In genomic region chr1:40185951-40186864, GRCh38 we compare ENCODE assay signal across 9 cellular contexts. TPM values are rescaled to one million over a fixed set of nuclear protein-coding genes. Genes with fewer than 3 reads are reported as not detected.
A peak's percentile ranks its signal among the peaks of the same experiment; 100 is the strongest.
DNase-seq lines count a peak whose midpoint lies in the region; ATAC-seq and TF ChIP-seq lines count a peak whose summit lies in the region.
"Had no signal": no experiment of that assay in that cellular context is flagged by ENCODE, and none has a peak within 500 bp of the region (broad histone marks: within the 10 kb centered on the region; RNA-seq: fewer than 3 reads in every experiment).

No MANE protein-coding gene starts in this region.

- peak; percentile 93 for ATAC-seq in GM18517 (IDR thresholded peaks at IDR 0.05; ENCODE audit: unreplicated experiment)
- peak; percentile 94 for ATAC-seq in HG02623 (IDR thresholded peaks at IDR 0.05; ENCODE audit: unreplicated experiment)
- no peak for ATAC-seq in Right ventricle myocardium superior (ENCODE audit: poor library complexity)

- H3K27ac ChIP-seq in OCI-LY1 (ENCODE audit: low read depth, low read length, poor library complexity, severe bottlenecking) (peak overlapping the region; percentile 59), brain microvascular endothelial cell (no peak overlapping the region)
- H3K27ac ChIP-seq: SJCRH30 had no signal

- no peak overlapping the region for H3K4me2 ChIP-seq in OCI-LY1 (ENCODE audit: low read length)

- in situ Hi-C loops in brain microvascular endothelial cell (cut with HindIII; ENCODE audit: low pct_ligation_motif_present, low sequenced_read_pairs), result no loop called here

- H3K36me3 ChIP-seq in OCI-LY1 (ENCODE audit: insufficient read depth, low read length) (peaks cover 27% of the 10 kb centered on the region), brain microvascular endothelial cell (replicated peaks) (peaks cover 4% of the 10 kb centered on the region)

- H4K20me1 ChIP-seq in OCI-LY1 (ENCODE audit: insufficient read depth, low read length), result peaks cover 2% of the 10 kb centered on the region; the same call in 1 of the 2 replicates

- H2AFZ ChIP-seq in OCI-LY1 (ENCODE audit: low read length), result no peak overlapping the region

- H3K9me2 ChIP-seq in OCI-LY1 (ENCODE audit: low read depth, low read length), result no peaks in the 10 kb centered on the region

- no peak for TF ChIP-seq CTCF in OCI-LY1 (IDR thresholded peaks at IDR 0.05; ENCODE audit: low read length)
- no peak for TF ChIP-seq CTCF in brain microvascular endothelial cell (IDR thresholded peaks at IDR 0.05; ENCODE audit: low read depth, low read length, missing control alignments)

- H3K9ac ChIP-seq in OCI-LY1 (ENCODE audit: low read length), result no peak overlapping the region

- peaks cover 80% of the 10 kb centered on the region for H3K79me2 ChIP-seq in OCI-LY1 (ENCODE audit: insufficient read depth, low read length)

- H3K4me1 ChIP-seq in OCI-LY1 (ENCODE audit: insufficient read depth, low read length, severe bottlenecking), result peaks cover 30% of the 10 kb centered on the region

- no peak overlapping the region for H3K4me3 ChIP-seq in OCI-LY1 (ENCODE audit: low read depth, low read length, poor library complexity, severe bottlenecking)
- no peak overlapping the region for H3K4me3 ChIP-seq in brain microvascular endothelial cell (ENCODE audit: low read depth, low read length)
- H3K4me3 ChIP-seq: SJCRH30 had no signal

- no peaks in the 10 kb centered on the region for H3K9me3 ChIP-seq in OCI-LY1 (ENCODE audit: low read length)
- H3K9me3 ChIP-seq: SJCRH30 had no signal

- H3K27me3 ChIP-seq in OCI-LY1 (ENCODE audit: insufficient read depth, low read length) (no peaks in the 10 kb centered on the region), brain microvascular endothelial cell (replicated peaks) (no peaks in the 10 kb centered on the region)
- H3K27me3 ChIP-seq: SJCRH30 had no signal

- DNase-seq in brain microvascular endothelial cell, result peak; percentile 71
- DNase-seq in stimulated activated CD4-positive, alpha-beta T cell treated with anti-CD3 and anti-CD28 coated beads, Interleukin-4, amount 100 ng/mL, for 4 hours, result peak; percentile 33 to 65
- DNase-seq in Right ventricle myocardium superior, result no peak
- DNase-seq in OCI-M2 (lab: John Stamatoyannopoulos, UW; ENCODE audit: unreplicated experiment), result no peak
- no peak for DNase-seq in LoVo (ENCODE audit: low spot score)

- no peaks in the 10 kb centered on the region for H3F3A ChIP-seq in OCI-LY1 (ENCODE audit: insufficient read depth, low read length)

- intact Hi-C loops in Right ventricle myocardium superior (cut with DNase I), result no loop called here

RNA-seq across cellular contexts. Expression of gene RLF, which starts 25.0 kb away (rescaled TPM):
- total RNA-seq in Right ventricle myocardium superior, result 11.7 TPM

Comparison
In these comparisons a context has a peak if more than half of its experiments do, and no peak if none do; other contexts are left out.
1. DNase-seq: peak in brain microvascular endothelial cell (single experiment) and stimulated activated CD4-positive, alpha-beta T cell treated with anti-CD3 and anti-CD28 coated beads, Interleukin-4, amount 100 ng/mL, for 4 hours (2 of 2); none in Right ventricle myocardium superior (single experiment), OCI-M2 (single experiment) and LoVo (single experiment).